Comparison of ENCODE assay signal across 18 cellular contexts in the genomic region with DNA sequence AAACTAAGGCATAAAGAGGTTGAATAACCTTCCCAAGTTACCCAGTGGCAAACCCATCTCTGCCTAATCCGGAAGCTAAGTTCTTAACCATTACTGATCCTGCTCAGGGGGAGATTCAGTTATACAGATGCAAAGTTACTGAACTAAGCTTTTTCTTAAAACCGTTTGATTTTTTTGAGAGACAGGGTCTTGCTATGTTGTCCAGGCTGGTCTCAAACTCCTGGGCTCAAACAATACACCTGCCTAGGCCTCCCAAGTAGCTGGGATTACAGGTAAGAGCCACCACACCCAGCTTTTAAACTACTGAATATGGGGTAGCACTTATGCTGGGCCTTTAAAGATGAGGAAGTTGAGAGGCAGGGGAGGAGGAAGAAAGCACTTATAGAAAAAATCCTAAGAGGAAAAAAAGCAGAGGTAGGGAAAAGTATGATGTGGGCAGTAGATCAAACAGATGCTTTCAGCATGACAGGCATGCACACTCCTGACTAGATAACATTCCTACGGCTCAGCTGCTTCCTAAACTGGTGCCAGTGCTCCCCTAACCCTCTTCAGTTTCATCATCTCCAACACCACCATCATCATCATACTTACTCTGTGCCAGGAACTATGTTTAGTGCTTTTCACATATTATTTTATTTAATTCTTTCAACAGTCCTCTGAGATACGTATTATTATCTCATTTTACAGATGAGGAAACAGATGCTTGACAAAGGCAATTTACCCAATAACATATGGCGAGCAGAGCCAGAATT. TPM values are rescaled to one million over a fixed set of nuclear protein-coding genes. Genes with fewer than 3 reads are reported as not detected.
A peak's percentile ranks its signal among the peaks of the same experiment; 100 is the strongest.
DNase-seq lines count a peak whose midpoint lies in the region; ATAC-seq and TF ChIP-seq lines count a peak whose summit lies in the region.
"Had no signal": no experiment of that assay in that cellular context is flagged by ENCODE, and none has a peak within 500 bp of the region (broad histone marks: within the 10 kb centered on the region; RNA-seq: fewer than 3 reads in every experiment).

No MANE protein-coding gene starts in this region.

- H3K4me1 ChIP-seq in CD8-positive, alpha-beta memory T cell (ENCODE audit: insufficient read depth, low read length): peaks cover 63% of the 10 kb centered on the region
- H3K4me1 ChIP-seq in breast epithelium: no peaks in the 10 kb centered on the region
- peaks cover 12% of the 10 kb centered on the region for H3K4me1 ChIP-seq in effector memory CD4-positive, alpha-beta T cell (ENCODE audit: control insufficient read depth, insufficient read depth, low read length, poor library complexity, severe bottlenecking)

- H3K27me3 ChIP-seq in CD8-positive, alpha-beta memory T cell (ENCODE audit: insufficient read depth, low read length, poor library complexity, severe bottlenecking): no peaks in the 10 kb centered on the region
- H3K27me3 ChIP-seq in breast epithelium (no peaks in the 10 kb centered on the region), dorsolateral prefrontal cortex (no peaks in the 10 kb centered on the region)
- H3K27me3 ChIP-seq in effector memory CD4-positive, alpha-beta T cell (replicated peaks; ENCODE audit: control insufficient read depth, insufficient read depth, low read length, poor library complexity, severe bottlenecking): no peaks in the 10 kb centered on the region

- intact Hi-C loops in natural killer cell (cut with micrococcal nuclease): loop anchor here (5.0 to 10.0 kb wide), 3 partner anchors 35 to 747 kb away; partner anchors contain the start of gene RSRP1
- intact Hi-C loops in breast epithelium (cut with DNase I; ENCODE audit: low total_unique reads): loop anchor here (10.0 kb wide), 1 partner anchor 97 kb away; no protein-coding TSS in a partner anchor
- intact Hi-C loops in dorsolateral prefrontal cortex (cut with DNase I): loop anchor here in 1 of 2 donors (10.0 kb wide), 1 partner anchor 427 kb away; no protein-coding TSS in a partner anchor

- no peak for DNase-seq in CD8-positive, alpha-beta memory T cell
- DNase-seq in HT1080 (ENCODE audit: low read depth): peak; percentile 44
- no peak for DNase-seq in natural killer cell
- DNase-seq in breast epithelium (ENCODE audit: low spot score in 2 of 2): no peak
- no peak for DNase-seq in effector memory CD4-positive, alpha-beta T cell
- no peak for DNase-seq in dorsolateral prefrontal cortex
- DNase-seq in HT-29 (ENCODE audit: low spot score): no peak
- DNase-seq: activated CD4-positive, CD25-positive, alpha-beta regulatory T cell; anterior cingulate cortex; effector CD8-positive, alpha-beta T cell; left colon; NCI-H1694; nephron progenitor cell; small intestine had no signal

- H3K4me1 Mint-ChIP-seq in CD8-positive, alpha-beta memory T cell: peaks cover 64 to 80% (median 74%) of the 10 kb centered on the region in 3 donors
- H3K4me1 Mint-ChIP-seq in brain: peaks cover 50% of the 10 kb centered on the region
- peaks cover 72 to 80% of the 10 kb centered on the region in 2 donors for H3K4me1 Mint-ChIP-seq in natural killer cell

- H3K4me3 ChIP-seq in CD8-positive, alpha-beta memory T cell (ENCODE audit: low read length): no peak overlapping the region
- H3K4me3 ChIP-seq in breast epithelium: no peak overlapping the region
- no peak overlapping the region for H3K4me3 ChIP-seq in effector memory CD4-positive, alpha-beta T cell (ENCODE audit: insufficient read depth, low read depth, low read length, poor library complexity, severe bottlenecking)
- no peak overlapping the region for H3K4me3 ChIP-seq in dorsolateral prefrontal cortex

- no peaks in the 10 kb centered on the region for H3K9me3 Mint-ChIP-seq in CD8-positive, alpha-beta memory T cell
- H3K9me3 Mint-ChIP-seq in brain (no peaks in the 10 kb centered on the region), natural killer cell (no peaks in the 10 kb centered on the region)
- H3K9me3 Mint-ChIP-seq: nephron progenitor cell had no signal

- CTCF ChIA-PET in CD8-positive, alpha-beta memory T cell (lab: Charles Lee): interaction anchor here (0.8 to 5.8 kb wide), 2 partner anchors 10 to 96 kb away, joined by 3 to 48 read pairs; no protein-coding TSS in a partner anchor

- peaks cover 0 to 30% (median 13%) of the 10 kb centered on the region in 3 donors for H3K36me3 Mint-ChIP-seq in CD8-positive, alpha-beta memory T cell
- peaks cover 3% of the 10 kb centered on the region for H3K36me3 Mint-ChIP-seq in brain
- no peaks in the 10 kb centered on the region for H3K36me3 Mint-ChIP-seq in natural killer cell

- H3K4me3 Mint-ChIP-seq in CD8-positive, alpha-beta memory T cell: peak overlapping the region; percentile 9 to 66 (median 53)
- peak overlapping the region in 1 of 5 experiments; percentile 54 for H3K4me3 Mint-ChIP-seq in brain
- peak overlapping the region; percentile 77 for H3K4me3 Mint-ChIP-seq in natural killer cell
- H3K4me3 Mint-ChIP-seq: nephron progenitor cell had no signal

- no peak for TF ChIP-seq POLR2A in breast epithelium (IDR thresholded peaks at IDR 0.05)

- H3K27me3 Mint-ChIP-seq in CD8-positive, alpha-beta memory T cell: no peaks in the 10 kb centered on the region
- H3K27me3 Mint-ChIP-seq in brain (no peaks in the 10 kb centered on the region), natural killer cell (ENCODE audit: low read depth in 2 of 2) (no peaks in the 10 kb centered on the region)

- no peaks in the 10 kb centered on the region for H3K36me3 ChIP-seq in CD8-positive, alpha-beta memory T cell (ENCODE audit: insufficient read depth, low read length)
- no peaks in the 10 kb centered on the region for H3K36me3 ChIP-seq in breast epithelium
- H3K36me3 ChIP-seq in effector memory CD4-positive, alpha-beta T cell (ENCODE audit: control insufficient read depth, insufficient read depth, low read length): peaks cover 5% of the 10 kb centered on the region

- no peak for TF ChIP-seq CTCF in brain (conservative IDR thresholded peaks at IDR 0.05)
- no peak for TF ChIP-seq CTCF in natural killer cell (IDR thresholded peaks at IDR 0.05)
- no peak for TF ChIP-seq CTCF in breast epithelium (IDR thresholded peaks at IDR 0.05)
- no peak for TF ChIP-seq CTCF in dorsolateral prefrontal cortex (IDR thresholded peaks at IDR 0.05 in 54 of 56, conservative IDR thresholded peaks at IDR 0.05 in 2 of 56; ENCODE audit: low read depth in 1 of 56, partially characterized antibody in 56 of 56)

- H3K27ac ChIP-seq in CD8-positive, alpha-beta memory T cell (ENCODE audit: low read depth, low read length): no peak overlapping the region
- H3K27ac ChIP-seq in breast epithelium (no peak overlapping the region), dorsolateral prefrontal cortex (no peak overlapping the region)
- H3K27ac ChIP-seq in effector memory CD4-positive, alpha-beta T cell (ENCODE audit: insufficient read depth, low read length, poor library complexity, severe bottlenecking): no peak overlapping the region

- H3K27ac Mint-ChIP-seq in CD8-positive, alpha-beta memory T cell: peak overlapping the region; percentile 26 to 95 (median 80)
- H3K27ac Mint-ChIP-seq in brain: peak overlapping the region in 3 of 5 experiments; percentile 12 to 73 (median 29)
- peak overlapping the region; percentile 89 to 98 for H3K27ac Mint-ChIP-seq in natural killer cell
- H3K27ac Mint-ChIP-seq: nephron progenitor cell had no signal

- no peak for ATAC-seq in natural killer cell
- ATAC-seq: left colon had no signal

- H3K9me3 ChIP-seq in CD8-positive, alpha-beta memory T cell (ENCODE audit: low read length): no peaks in the 10 kb centered on the region
- no peaks in the 10 kb centered on the region for H3K9me3 ChIP-seq in breast epithelium
- no peaks in the 10 kb centered on the region for H3K9me3 ChIP-seq in effector memory CD4-positive, alpha-beta T cell (ENCODE audit: control insufficient read depth, low read length)

- POLR2A ChIA-PET in CD8-positive, alpha-beta memory T cell (lab: Charles Lee): no interaction called here

RNA-seq across cellular contexts. Expression of gene PAFAH2, which starts 5.8 kb away (rescaled TPM):
- 10 to 100 TPM; 11.8 to 12.1 TPM for total RNA-seq in CD8-positive, alpha-beta memory T cell
- polyA plus RNA-seq in CD8-positive, alpha-beta memory T cell: 28.6 TPM
- total RNA-seq in HT1080 (2014; rRNA removed; shearing (Covaris generic)): 5.4 and 7.1 TPM in 2 replicates
- polyA plus RNA-seq in HT1080 (2015; cell fraction: cytosol; rRNA removed): 10.7 and 11.0 TPM in 2 replicates
- polyA plus RNA-seq in HT1080 (2015; cell fraction: nucleus; rRNA removed): 13.0 and 14.5 TPM in 2 replicates
- 8.7 TPM for polyA plus RNA-seq in brain (ENCODE audit: insufficient read depth, low read depth, low replicate concordance)
- total RNA-seq in natural killer cell (10 to 100 TPM; 39.0 to 95.1 (median 68.6) TPM), breast epithelium (10 to 100 TPM in 1 of 3 donors, 1 to 10 TPM in 2; 8.2 to 19.9 (median 9.8) TPM), dorsolateral prefrontal cortex (10 to 100 TPM in 38 of 120 experiments, 1 to 10 TPM in 82; 3.7 to 19.3 (median 8.5) TPM)
- 7.6 and 13.0 TPM in 2 replicates for total RNA-seq in HT-29 (2014; rRNA removed; shearing (Covaris generic))

RNA-seq across cellular contexts. Expression of gene EXTL1, which starts 29.5 kb away (rescaled TPM):
- total RNA-seq in CD8-positive, alpha-beta memory T cell: not detected
- polyA plus RNA-seq in CD8-positive, alpha-beta memory T cell: not detected
- not detected in 2 replicates for total RNA-seq in HT1080 (2014; rRNA removed; shearing (Covaris generic))
- polyA plus RNA-seq in HT1080 (2015; cell fraction: cytosol; rRNA removed): not detected in 2 replicates
- 0.12 TPM in 1 of 2 replicates, not detected in the other for polyA plus RNA-seq in HT1080 (2015; cell fraction: nucleus; rRNA removed)
- polyA plus RNA-seq in brain (ENCODE audit: insufficient read depth, low read depth, low replicate concordance): 6.9 TPM
- total RNA-seq in natural killer cell (not detected), breast epithelium (1 to 10 TPM in 1 of 3 donors, under 1 TPM in 1, not detected in 1; 0.98 to 2.8 TPM), dorsolateral prefrontal cortex (10 to 100 TPM; 17.0 to 82.6 (median 46.4) TPM)
- not detected in 2 replicates for total RNA-seq in HT-29 (2014; rRNA removed; shearing (Covaris generic))
- total RNA-seq: subcutaneous adipose tissue had no signal

RNA-seq across cellular contexts. Expression of gene SLC30A2, which starts 53.8 kb away (rescaled TPM):
- not detected for total RNA-seq in CD8-positive, alpha-beta memory T cell
- polyA plus RNA-seq in CD8-positive, alpha-beta memory T cell: not detected
- not detected in 2 replicates for total RNA-seq in HT1080 (2014; rRNA removed; shearing (Covaris generic))
- not detected in 2 replicates for polyA plus RNA-seq in HT1080 (2015; cell fraction: cytosol; rRNA removed)
- not detected in 2 replicates for polyA plus RNA-seq in HT1080 (2015; cell fraction: nucleus; rRNA removed)
- not detected for polyA plus RNA-seq in brain (ENCODE audit: insufficient read depth, low read depth, low replicate concordance)
- total RNA-seq in natural killer cell (not detected), breast epithelium (1 to 10 TPM in 1 of 3 donors, under 1 TPM in 2; 0.16 to 1.3 (median 0.33) TPM), dorsolateral prefrontal cortex (1 to 10 TPM in 1 of 120 experiments, under 1 TPM in 8, not detected in 111; 0.15 to 1.7 (median 0.24) TPM)
- total RNA-seq in HT-29 (2014; rRNA removed; shearing (Covaris generic)): 0.51 and 0.99 TPM in 2 replicates
- total RNA-seq: glomerular endothelial cell, SK-MEL-5 had no signal

Comparison
In these comparisons a context has a peak if more than half of its experiments do, and no peak if none do; other contexts are left out.
1. H3K27ac Mint-ChIP-seq: peak in every context shown above with its lines; median percentile 94 in natural killer cell; 80 in CD8-positive, alpha-beta memory T cell; 29 in brain.
2. RNA of gene EXTL1, which starts 29.5 kb away (total RNA-seq): 17.0 to 82.6 TPM in dorsolateral prefrontal cortex; 0.98 to 2.8 TPM in breast epithelium, not detected in natural killer cell, not detected in CD8-positive, alpha-beta memory T cell, not detected in HT1080 and not detected in HT-29; every median in the first group is over 4 times any median in the second.